8 cellular contexts compared by ENCODE assay signal in genomic region chr17:49762148-49762941, GRCh38. TPM values are rescaled to one million over a fixed set of nuclear protein-coding genes. Genes with fewer than 3 reads are reported as not detected.
DNase-seq lines count a peak whose midpoint lies in the region; TF ChIP-seq lines count a peak whose summit lies in the region.

No MANE protein-coding gene starts in this region.

- H3K4me1 Mint-ChIP-seq in activated CD4-positive, alpha-beta T cell treated with anti-CD3 and anti-CD28 coated beads, Interleukin-2, amount 10 ng/mL, durations not matched to agents 24 days and 14 days, result peaks cover 56% of the 10 kb centered on the region
- peaks cover 49% of the 10 kb centered on the region for H3K4me1 Mint-ChIP-seq in activated T-helper 2 cell treated with anti-CD3 and anti-CD28 coated beads, Interferon-gamma antibody, Interleukin-2, Interleukin-4, amounts not matched to agents 10 μg/mL and 5 μg/mL and 100 μg/mL, durations not matched to agents 14 hours and 24 hours and 36 hours (ENCODE audit: low read depth)

- intact Hi-C loops in activated CD4-positive, alpha-beta T cell treated with anti-CD3 and anti-CD28 coated beads, Interleukin-2, amount 10 ng/mL, durations not matched to agents 24 days and 14 days (cut with micrococcal nuclease), result no loop called here
- intact Hi-C loops in activated T-helper 2 cell treated with anti-CD3 and anti-CD28 coated beads, Interferon-gamma antibody, Interleukin-2, Interleukin-4, amounts not matched to agents 10 μg/mL and 5 μg/mL and 100 μg/mL, durations not matched to agents 14 hours and 24 hours and 36 hours (cut with micrococcal nuclease), result loop anchor here (5.0 kb wide), 1 partner anchor 195 kb away; no protein-coding TSS in a partner anchor
- intact Hi-C loops in stomach (cut with DNase I; ENCODE audit: low total_unique reads), result loop anchor here (10.0 kb wide), 2 partner anchors 48 to 188 kb away; partner anchors contain the start of gene NXPH3

- peak overlapping the region; percentile 96 for H3K4me3 Mint-ChIP-seq in activated CD4-positive, alpha-beta T cell treated with anti-CD3 and anti-CD28 coated beads, Interleukin-2, amount 10 ng/mL, durations not matched to agents 24 days and 14 days
- H3K4me3 Mint-ChIP-seq in activated T-helper 2 cell treated with anti-CD3 and anti-CD28 coated beads, Interferon-gamma antibody, Interleukin-2, Interleukin-4, amounts not matched to agents 10 μg/mL and 5 μg/mL and 100 μg/mL, durations not matched to agents 14 hours and 24 hours and 36 hours (ENCODE audit: low read depth), result peak overlapping the region; percentile 92

- TF ChIP-seq EP300 in stomach (IDR thresholded peaks at IDR 0.05), result no peak

- no peak for TF ChIP-seq CTCF in stomach (IDR thresholded peaks at IDR 0.05)

- H3K27ac Mint-ChIP-seq in activated CD4-positive, alpha-beta T cell treated with anti-CD3 and anti-CD28 coated beads, Interleukin-2, amount 10 ng/mL, durations not matched to agents 24 days and 14 days, result peak overlapping the region; percentile 92
- peak overlapping the region; percentile 87 for H3K27ac Mint-ChIP-seq in activated T-helper 2 cell treated with anti-CD3 and anti-CD28 coated beads, Interferon-gamma antibody, Interleukin-2, Interleukin-4, amounts not matched to agents 10 μg/mL and 5 μg/mL and 100 μg/mL, durations not matched to agents 14 hours and 24 hours and 36 hours

- peak overlapping the region in 2 of 5 donors; percentile 83 to 87 for H3K27ac ChIP-seq in stomach

- peaks cover 0 to 12% (median 8%) of the 10 kb centered on the region in 4 donors for H3K36me3 ChIP-seq in stomach

- H3K9me3 ChIP-seq in iPS-18c (ENCODE audit: control insufficient read depth, insufficient read depth, low read length) (peaks cover 3% of the 10 kb centered on the region), stomach (no peaks in the 10 kb centered on the region)

- DNase-seq in activated CD4-positive, alpha-beta T cell treated with anti-CD3 and anti-CD28 coated beads, Interleukin-2, amount 10 ng/mL, durations not matched to agents 24 days and 14 days, result no peak
- no peak for DNase-seq in activated CD4-positive, alpha-beta T cell treated with anti-CD3 and anti-CD28 coated beads for 1 hour
- no peak for DNase-seq in activated T-helper 2 cell treated with anti-CD3 and anti-CD28 coated beads, Interferon-gamma antibody, Interleukin-2, Interleukin-4, amounts not matched to agents 10 μg/mL and 5 μg/mL and 100 μg/mL, durations not matched to agents 14 hours and 24 hours and 36 hours (ENCODE audit: low spot score)
- DNase-seq in stomach (no peak), AG20443 (ENCODE audit: low spot score) (no peak), GOT3 (lab: John Stamatoyannopoulos, UW) (no peak), NK-92 (lab: John Stamatoyannopoulos, UW; ENCODE audit: unreplicated experiment) (no peak)

- H3K27me3 ChIP-seq in stomach, result no peaks in the 10 kb centered on the region

- peaks cover 14% of the 10 kb centered on the region for H3K36me3 Mint-ChIP-seq in activated CD4-positive, alpha-beta T cell treated with anti-CD3 and anti-CD28 coated beads, Interleukin-2, amount 10 ng/mL, durations not matched to agents 24 days and 14 days (ENCODE audit: low read depth)
- peaks cover 3% of the 10 kb centered on the region for H3K36me3 Mint-ChIP-seq in activated T-helper 2 cell treated with anti-CD3 and anti-CD28 coated beads, Interferon-gamma antibody, Interleukin-2, Interleukin-4, amounts not matched to agents 10 μg/mL and 5 μg/mL and 100 μg/mL, durations not matched to agents 14 hours and 24 hours and 36 hours (ENCODE audit: low read depth)

- H3K4me3 ChIP-seq in iPS-18c (ENCODE audit: insufficient read depth, low read depth, low read length) (peak overlapping the region; percentile 66), stomach (peak overlapping the region; percentile 83 to 99 (median 88))

- no peak for TF ChIP-seq POLR2A in stomach (IDR thresholded peaks at IDR 0.05)

- peaks cover 10 to 48% (median 32%) of the 10 kb centered on the region in 4 donors for H3K4me1 ChIP-seq in stomach

- WGBS in stomach, 5 donors, result 57 to 68% (median 62%) methylated on average over 6 of the region's 6 CpGs

- peaks cover 4% of the 10 kb centered on the region for H3K9me3 Mint-ChIP-seq in activated CD4-positive, alpha-beta T cell treated with anti-CD3 and anti-CD28 coated beads, Interleukin-2, amount 10 ng/mL, durations not matched to agents 24 days and 14 days
- no peaks in the 10 kb centered on the region for H3K9me3 Mint-ChIP-seq in activated T-helper 2 cell treated with anti-CD3 and anti-CD28 coated beads, Interferon-gamma antibody, Interleukin-2, Interleukin-4, amounts not matched to agents 10 μg/mL and 5 μg/mL and 100 μg/mL, durations not matched to agents 14 hours and 24 hours and 36 hours

- H3K27me3 Mint-ChIP-seq in activated CD4-positive, alpha-beta T cell treated with anti-CD3 and anti-CD28 coated beads, Interleukin-2, amount 10 ng/mL, durations not matched to agents 24 days and 14 days, result peaks cover 26% of the 10 kb centered on the region
- peaks cover 24% of the 10 kb centered on the region for H3K27me3 Mint-ChIP-seq in activated T-helper 2 cell treated with anti-CD3 and anti-CD28 coated beads, Interferon-gamma antibody, Interleukin-2, Interleukin-4, amounts not matched to agents 10 μg/mL and 5 μg/mL and 100 μg/mL, durations not matched to agents 14 hours and 24 hours and 36 hours (ENCODE audit: low read depth)

RNA-seq across cellular contexts. Expression of gene FAM117A, which starts 1.6 kb away (rescaled TPM):
- 10.9 and 11.1 TPM in 2 replicates for total RNA-seq in activated CD4-positive, alpha-beta T cell treated with anti-CD3 and anti-CD28 coated beads, Interleukin-2, amount 10 ng/mL, durations not matched to agents 24 days and 14 days
- total RNA-seq in activated T-helper 2 cell treated with anti-CD3 and anti-CD28 coated beads, Interferon-gamma antibody, Interleukin-2, Interleukin-4, amounts not matched to agents 10 μg/mL and 5 μg/mL and 100 μg/mL, durations not matched to agents 14 hours and 24 hours and 36 hours, result 12.2 and 15.8 TPM in 2 replicates
- 10 to 100 TPM in 2 of 5 donors, 1 to 10 TPM in 2, under 1 TPM in 1; 0.58 to 39.7 (median 6.7) TPM for total RNA-seq in stomach
- polyA plus RNA-seq in stomach, result 1 to 10 TPM; 5.3 to 7.0 (median 5.6) TPM

RNA-seq across cellular contexts. Expression of gene KAT7, which starts 26.1 kb away (rescaled TPM):
- 67.2 and 75.2 TPM in 2 replicates for total RNA-seq in activated CD4-positive, alpha-beta T cell treated with anti-CD3 and anti-CD28 coated beads, Interleukin-2, amount 10 ng/mL, durations not matched to agents 24 days and 14 days
- total RNA-seq in activated T-helper 2 cell treated with anti-CD3 and anti-CD28 coated beads, Interferon-gamma antibody, Interleukin-2, Interleukin-4, amounts not matched to agents 10 μg/mL and 5 μg/mL and 100 μg/mL, durations not matched to agents 14 hours and 24 hours and 36 hours, result 62.1 and 65.0 TPM in 2 replicates
- 10 to 100 TPM in 4 of 5 donors, 1 to 10 TPM in 1; 9.3 to 92.4 (median 31.2) TPM for total RNA-seq in stomach
- polyA plus RNA-seq in stomach, result 10 to 100 TPM in 1 of 3 donors, 1 to 10 TPM in 2; 5.0 to 12.7 (median 9.0) TPM

RNA-seq across cellular contexts. Expression of gene SLC35B1, which starts 54.6 kb away (rescaled TPM):
- total RNA-seq in activated CD4-positive, alpha-beta T cell treated with anti-CD3 and anti-CD28 coated beads, Interleukin-2, amount 10 ng/mL, durations not matched to agents 24 days and 14 days, result 78.9 and 79.5 TPM in 2 replicates
- 75.7 and 80.7 TPM in 2 replicates for total RNA-seq in activated T-helper 2 cell treated with anti-CD3 and anti-CD28 coated beads, Interferon-gamma antibody, Interleukin-2, Interleukin-4, amounts not matched to agents 10 μg/mL and 5 μg/mL and 100 μg/mL, durations not matched to agents 14 hours and 24 hours and 36 hours
- 10 to 100 TPM; 36.2 to 59.8 (median 48.1) TPM for total RNA-seq in stomach
- 10 to 100 TPM; 26.3 to 36.2 (median 34.2) TPM for polyA plus RNA-seq in stomach
